28 cellular contexts compared by ENCODE assay signal in genomic region chr15:95290376-95290973, GRCh38.
DNase-seq lines count a peak whose midpoint lies in the region; ATAC-seq, FAIRE-seq and TF ChIP-seq lines count a peak whose summit lies in the region.
"Had no signal": no experiment of that assay in that cellular context is flagged by ENCODE, and none has a peak within 500 bp of the region (broad histone marks: within the 10 kb centered on the region; RNA-seq: fewer than 3 reads in every experiment).

No MANE protein-coding gene starts in this region.

- peaks cover 6% of the 10 kb centered on the region; the same call in 1 of the 2 replicates for H3K9me1 ChIP-seq in IMR-90 (ENCODE audit: insufficient read depth, low read length)

- H2AFZ ChIP-seq in IMR-90 (replicated peaks; ENCODE audit: low read length, poor library complexity), result no peak overlapping the region

- H3K4me2 ChIP-seq in IMR-90 (ENCODE audit: low read depth, low read length), result no peak overlapping the region
- H3K4me2 ChIP-seq: BLaER1 treated with 17β-estradiol and CSF1 and Interleukin-3, amounts not matched to agents 10 nM and 100 nM had no signal

- H3K4me1 Mint-ChIP-seq in brain, result peaks cover 84% of the 10 kb centered on the region
- peaks cover 78% of the 10 kb centered on the region for H3K4me1 Mint-ChIP-seq in nephron
- peaks cover 3% of the 10 kb centered on the region for H3K4me1 Mint-ChIP-seq in activated naive CD4-positive, alpha-beta T cell treated with anti-CD3 and anti-CD28 coated beads for 36 hours (ENCODE audit: low read depth)
- H3K4me1 Mint-ChIP-seq: IgD-negative memory B cell, naive B cell had no signal

- H3K79me1 ChIP-seq in IMR-90 (ENCODE audit: low read depth in 1 of 2, low read length in 2 of 2), result no peaks in the 10 kb centered on the region

- H3K27ac ChIP-seq in IMR-90 (ENCODE audit: insufficient read depth, low read length), result no peak overlapping the region
- H3K27ac ChIP-seq in tibial artery, result peak overlapping the region; percentile 48 to 75
- H3K27ac ChIP-seq: BLaER1 treated with 17β-estradiol and CSF1 and Interleukin-3, amounts not matched to agents 10 nM and 100 nM; cardiac muscle cell; WERI-Rb-1 had no signal

- peaks cover 0 to 6% (median 0%) of the 10 kb centered on the region in 5 experiments for H3K9me3 Mint-ChIP-seq in brain
- no peaks in the 10 kb centered on the region for H3K9me3 Mint-ChIP-seq in nephron
- H3K9me3 Mint-ChIP-seq in activated naive CD4-positive, alpha-beta T cell treated with anti-CD3 and anti-CD28 coated beads for 36 hours, result no peaks in the 10 kb centered on the region
- H3K9me3 Mint-ChIP-seq: activated CD4-positive, alpha-beta T cell treated with anti-CD3 and anti-CD28 coated beads, Interleukin-2, amount 10 ng/mL, durations not matched to agents 24 days and 14 days; activated T-cell treated with anti-CD3 and anti-CD28 coated beads, Interleukin-2, amount 50 U/mL, for 4 hours; naive B cell; T-helper 1 cell treated with Interleukin-12 subunit alpha and Interleukin-12 subunit beta and Interleukin-4 antibody, amounts not matched to agents 30 μg/mL and 1 μg/mL, for 36 hours had no signal

- no peak for TF ChIP-seq POLR2A in IMR-90 (IDR thresholded peaks at IDR 0.05; ENCODE audit: low read depth, low read length)

- no peak for TF ChIP-seq CTCF in IMR-90 (conservative IDR thresholded peaks at IDR 0.05; ENCODE audit: low read depth, low read length)
- no peak for TF ChIP-seq CTCF in brain (conservative IDR thresholded peaks at IDR 0.05)
- no peak for TF ChIP-seq CTCF in nephron (IDR thresholded peaks at IDR 0.05; ENCODE audit: unreplicated experiment in 3 of 3)
- TF ChIP-seq CTCF in tibial artery (IDR thresholded peaks at IDR 0.05), result no peak
- TF ChIP-seq CTCF in D721Med (IDR thresholded peaks at IDR 0.05; ENCODE audit: insufficient read depth, missing control alignments), result no peak

- 65% methylated on average over 6 of the region's 12 CpGs; no CpG with 5 or more reads in 1 of the 2 experiments for WGBS in IMR-90 (ENCODE audit: extremely low coverage in 2 of 2, insufficient read length in 1 of 2), 2 experiments

- H3K56ac ChIP-seq in IMR-90 (ENCODE audit: extremely low read depth, insufficient read depth, low read length), result no peak overlapping the region

- in situ Hi-C loops in IMR-90 (cut with MboI; ENCODE audit: low sequenced_read_pairs), result loop anchor here (10.0 kb wide), 1 partner anchor 1044 kb away; the partner anchor contains the start of gene NR2F2

- H4K91ac ChIP-seq in IMR-90 (ENCODE audit: insufficient read depth, low read depth, low read length), result no peak overlapping the region

- H3K36me3 Mint-ChIP-seq in brain (no peaks in the 10 kb centered on the region), nephron (ENCODE audit: low read depth) (no peaks in the 10 kb centered on the region)
- H3K36me3 Mint-ChIP-seq in activated naive CD4-positive, alpha-beta T cell treated with anti-CD3 and anti-CD28 coated beads for 36 hours (ENCODE audit: low read depth), result no peaks in the 10 kb centered on the region
- H3K36me3 Mint-ChIP-seq: IgD-negative memory B cell, naive B cell had no signal

- no peak overlapping the region for H2AK9ac ChIP-seq in IMR-90 (replicated peaks; ENCODE audit: low read depth, low read length, poor library complexity)

- H3K23ac ChIP-seq in IMR-90 (ENCODE audit: low read depth, low read length), result no peak overlapping the region

- H3K4me1 ChIP-seq in IMR-90 (ENCODE audit: control insufficient read depth, insufficient read depth, low read length) (peaks cover 21% of the 10 kb centered on the region), tibial artery (peaks cover 0 to 86% (median 30%) of the 10 kb centered on the region in 4 donors)
- H3K4me1 ChIP-seq: adrenal gland had no signal

- H3K9ac ChIP-seq in IMR-90 (ENCODE audit: low read depth, low read length), result no peak overlapping the region
- H3K9ac ChIP-seq: BLaER1 treated with 17β-estradiol and CSF1 and Interleukin-3, amounts not matched to agents 10 nM and 100 nM had no signal

- POLR2A ChIA-PET in IMR-90 (lab: Charles Lee; ENCODE audit: unreplicated experiment), result interaction anchor here (0.6 kb wide), 1 partner anchor 653 kb away, joined by 4 read pairs; no protein-coding TSS in a partner anchor

- H3K9me3 ChIP-seq in IMR-90 (ENCODE audit: control insufficient read depth, insufficient read depth, low read length) (no peaks in the 10 kb centered on the region), tibial artery (no peaks in the 10 kb centered on the region)
- H3K9me3 ChIP-seq: adrenal gland; BLaER1 treated with 17β-estradiol and CSF1 and Interleukin-3, amounts not matched to agents 10 nM and 100 nM; stomach had no signal

- BruUV-seq in IMR-90 (replicated peaks; lab: Mats Ljungman, UMichigan), result no TSS peak

- H3K4me3 ChIP-seq in IMR-90 (ENCODE audit: insufficient read depth, low read depth, low read length), result no peak overlapping the region
- H3K4me3 ChIP-seq in tibial artery, result no peak overlapping the region
- H3K4me3 ChIP-seq: adrenal gland; BLaER1 treated with 17β-estradiol and CSF1 and Interleukin-3, amounts not matched to agents 10 nM and 100 nM; cardiac muscle cell; stomach had no signal

- H2BK5ac ChIP-seq in IMR-90 (ENCODE audit: low read depth, low read length, poor library complexity, severe bottlenecking), result no peak overlapping the region

- 0 out of 2 replicates have a peak overlapping the region, but pooled peaks have one; percentile 20 for H2AK5ac ChIP-seq in IMR-90 (ENCODE audit: low read depth, low read length)

- peak overlapping the region; percentile 47; the same call in 1 of the 2 replicates for H2BK120ac ChIP-seq in IMR-90 (ENCODE audit: low read depth, low read length)

- H3K27me3 Mint-ChIP-seq in brain (peaks cover 9% of the 10 kb centered on the region), nephron (ENCODE audit: low read depth) (peaks cover 8% of the 10 kb centered on the region)
- H3K27me3 Mint-ChIP-seq in activated naive CD4-positive, alpha-beta T cell treated with anti-CD3 and anti-CD28 coated beads for 36 hours (ENCODE audit: low read depth), result peaks cover 36% of the 10 kb centered on the region

- DNase-seq in IMR-90 (no peak), tibial artery (no peak), D721Med (ENCODE audit: insufficient read length, low spot score) (no peak)
- DNase-seq in activated naive CD4-positive, alpha-beta T cell treated with anti-CD3 and anti-CD28 coated beads for 36 hours, result no peak
- DNase-seq: activated CD4-positive, alpha-beta T cell treated with anti-CD3 and anti-CD28 coated beads, Interleukin-2, amount 10 ng/mL, durations not matched to agents 24 days and 14 days; activated naive CD4-positive, alpha-beta T cell; activated T-cell treated with anti-CD3 and anti-CD28 coated beads, Interleukin-2, amount 50 U/mL, for 4 hours; adrenal gland; dermis blood vessel endothelial cell; left colon; naive B cell; NCI-H1105; NCI-H2029; posterior cingulate gyrus; RPMI8226; stimulated activated CD8-positive, alpha-beta memory T cell treated with anti-CD3 and anti-CD28 coated beads, Interleukin-4, amount 100 ng/mL, for 48 hours; stomach; trophoblast cell; WERI-Rb-1 had no signal

- ATAC-seq in IMR-90 (ENCODE audit: low read depth), result no peak
- ATAC-seq in GM18870 (IDR thresholded peaks at IDR 0.05; ENCODE audit: unreplicated experiment), result no peak
- ATAC-seq: activated T-cell treated with anti-CD3 and anti-CD28 coated beads, Interleukin-2, amount 50 U/mL, for 4 hours; HCT116; left colon had no signal

- intact Hi-C loops in IMR-90 (cut with micrococcal nuclease) (loop anchor here (2.0 to 5.0 kb wide), 2 partner anchors 14 to 33 kb away; no protein-coding TSS in a partner anchor), tibial artery (cut with DNase I; ENCODE audit: low total_unique reads) (no loop called here)
- intact Hi-C loops in activated naive CD4-positive, alpha-beta T cell treated with anti-CD3 and anti-CD28 coated beads for 36 hours (cut with micrococcal nuclease), result no loop called here

- H3K27me3 ChIP-seq in IMR-90 (ENCODE audit: control insufficient read depth, insufficient read depth, low read length) (no peaks in the 10 kb centered on the region), tibial artery (no peaks in the 10 kb centered on the region)
- H3K27me3 ChIP-seq: adrenal gland, cardiac muscle cell, stomach had no signal

- H4K20me1 ChIP-seq in IMR-90 (ENCODE audit: insufficient read depth, low read length), result no peaks in the 10 kb centered on the region
- H4K20me1 ChIP-seq: BLaER1 treated with 17β-estradiol and CSF1 and Interleukin-3, amounts not matched to agents 10 nM and 100 nM had no signal

- H3K18ac ChIP-seq in IMR-90 (ENCODE audit: low read depth, low read length), result no peak overlapping the region

- no peak for TF ChIP-seq RAD21 in IMR-90 (IDR thresholded peaks at IDR 0.05; ENCODE audit: low read length)

- dilution Hi-C loops in IMR-90 (cut with HindIII; ENCODE audit: low sequenced_read_pairs, unreplicated experiment), result no loop called here

- H3K4me3 Mint-ChIP-seq in brain (peak overlapping the region in 2 of 5 experiments; percentile 22 to 48), nephron (no peak overlapping the region)
- H3K4me3 Mint-ChIP-seq in activated naive CD4-positive, alpha-beta T cell treated with anti-CD3 and anti-CD28 coated beads for 36 hours, result no peak overlapping the region
- H3K4me3 Mint-ChIP-seq: activated CD4-positive, alpha-beta T cell treated with anti-CD3 and anti-CD28 coated beads, Interleukin-2, amount 10 ng/mL, durations not matched to agents 24 days and 14 days; activated T-cell treated with anti-CD3 and anti-CD28 coated beads, Interleukin-2, amount 50 U/mL, for 4 hours; IgD-negative memory B cell; naive B cell; T-helper 1 cell treated with Interleukin-12 subunit alpha and Interleukin-12 subunit beta and Interleukin-4 antibody, amounts not matched to agents 30 μg/mL and 1 μg/mL, for 36 hours had no signal

- H3K14ac ChIP-seq in IMR-90 (replicated peaks; ENCODE audit: low read depth, low read length), result 0 out of 2 replicates have a peak overlapping the region, but pooled peaks have one; percentile 7

- CTCF ChIA-PET in IMR-90 (lab: Yijun Ruan, JAX), result interaction anchor here (0.6 to 0.9 kb wide), 2 partner anchors 27 to 31 kb away, joined by 3 read pairs; no protein-coding TSS in a partner anchor
- CTCF ChIA-PET in activated naive CD4-positive, alpha-beta T cell treated with anti-CD3 and anti-CD28 coated beads for 36 hours (lab: Charles Lee), result interaction anchor here (0.8 to 1.7 kb wide), 5 partner anchors 9 to 619 kb away, joined by 3 to 5 read pairs (median 3); no protein-coding TSS in a partner anchor

- no peak overlapping the region; a peak in 2 of 4 replicates for H4K8ac ChIP-seq in IMR-90 (ENCODE audit: low read depth in 2 of 2, low read length in 2 of 2)

- H2BK20ac ChIP-seq in IMR-90 (ENCODE audit: low read depth, low read length), result peak overlapping the region; percentile 70

- H3K36me3 ChIP-seq in IMR-90 (ENCODE audit: control insufficient read depth, insufficient read depth, low read length) (no peaks in the 10 kb centered on the region), tibial artery (no peaks in the 10 kb centered on the region)
- H3K36me3 ChIP-seq: adrenal gland; BLaER1 treated with 17β-estradiol and CSF1 and Interleukin-3, amounts not matched to agents 10 nM and 100 nM; cardiac muscle cell; stomach; WERI-Rb-1 had no signal

- no peak for FAIRE-seq in D721Med (lab: Jason Lieb, UNC)
- FAIRE-seq: GM12892 had no signal

- peak overlapping the region; percentile 5; the same call in 1 of the 2 replicates for H3K4ac ChIP-seq in IMR-90 (ENCODE audit: low read depth, low read length)

- H4K5ac ChIP-seq in IMR-90 (ENCODE audit: low read depth, low read length), result no peak overlapping the region

- H2BK15ac ChIP-seq in IMR-90 (ENCODE audit: low read depth, low read length), result peak overlapping the region; percentile 37; the same call in 1 of the 3 replicates

- peak overlapping the region in 3 of 5 experiments; percentile 24 to 59 (median 57) for H3K27ac Mint-ChIP-seq in brain
- peak overlapping the region; percentile 87 to 97 (median 95) for H3K27ac Mint-ChIP-seq in nephron
- H3K27ac Mint-ChIP-seq in activated naive CD4-positive, alpha-beta T cell treated with anti-CD3 and anti-CD28 coated beads for 36 hours, result no peak overlapping the region
- H3K27ac Mint-ChIP-seq: activated CD4-positive, alpha-beta T cell treated with anti-CD3 and anti-CD28 coated beads, Interleukin-2, amount 10 ng/mL, durations not matched to agents 24 days and 14 days; IgD-negative memory B cell; naive B cell; T-helper 1 cell treated with Interleukin-12 subunit alpha and Interleukin-12 subunit beta and Interleukin-4 antibody, amounts not matched to agents 30 μg/mL and 1 μg/mL, for 36 hours had no signal
